In genomic region chr19:56142087-56142787, GRCh38 we compare ENCODE assay signal across 9 cellular contexts. TPM values are rescaled to one million over a fixed set of nuclear protein-coding genes. Genes with fewer than 3 reads are reported as not detected.
A peak's percentile ranks its signal among the peaks of the same experiment; 100 is the strongest.
DNase-seq lines count a peak whose midpoint lies in the region; ATAC-seq and TF ChIP-seq lines count a peak whose summit lies in the region.
"Had no signal": no experiment of that assay in that cellular context is flagged by ENCODE, and none has a peak within 500 bp of the region (broad histone marks: within the 10 kb centered on the region; RNA-seq: fewer than 3 reads in every experiment).

No MANE protein-coding gene starts in this region.

- H3K4me2 ChIP-seq in skeletal muscle satellite cell (ENCODE audit: low read length), result peak overlapping the region; percentile 79

- in situ Hi-C loops in HAP-1 (cut with MboI; ENCODE audit: low sequenced_read_pairs), result no loop called here

- H3K4me3 ChIP-seq in HAP-1 (peak overlapping the region; percentile 25), Peyer's patch (peak overlapping the region in 3 of 4 donors; percentile 50 to 71 (median 69)), foreskin fibroblast (ENCODE audit: low read depth in 1 of 2, low read length in 2 of 2) (peak overlapping the region; percentile 61 to 67), skeletal muscle satellite cell (ENCODE audit: low read length) (peak overlapping the region; percentile 63)

- H3K9me3 ChIP-seq in HAP-1 (no peaks in the 10 kb centered on the region), Peyer's patch (no peaks in the 10 kb centered on the region), skeletal muscle satellite cell (replicated peaks; ENCODE audit: low read length) (no peaks in the 10 kb centered on the region)

- peak overlapping the region; percentile 28 for H3K9ac ChIP-seq in skeletal muscle satellite cell (ENCODE audit: low read depth, low read length)

- no peak for ATAC-seq in GM18511 (IDR thresholded peaks at IDR 0.05; ENCODE audit: unreplicated experiment)

- peak in 1 of 2 donors; percentile 32 for TF ChIP-seq POLR2A in Peyer's patch (IDR thresholded peaks at IDR 0.05)

- H3K4me1 ChIP-seq in HAP-1 (peaks cover 5% of the 10 kb centered on the region), Peyer's patch (peaks cover 0 to 23% (median 2%) of the 10 kb centered on the region in 4 donors), skeletal muscle satellite cell (ENCODE audit: control insufficient read depth, insufficient read depth, low read length) (peaks cover 11% of the 10 kb centered on the region)

- TF ChIP-seq CTCF in Peyer's patch (IDR thresholded peaks at IDR 0.05), result no peak
- TF ChIP-seq CTCF in foreskin fibroblast (IDR thresholded peaks at IDR 0.05; ENCODE audit: low read depth, low read length), result no peak

- no peak for DNase-seq in HAP-1 (ENCODE audit: low spot score in 2 of 2)
- peak in 1 of 3 donors; percentile 68 for DNase-seq in Peyer's patch
- DNase-seq in foreskin fibroblast, result no peak
- no peak for DNase-seq in GM19238 (ENCODE audit: insufficient read length, low spot score)
- DNase-seq in NCI-H2171 treated with DMSO at 0.1 percent for 48 hours (lab: John Stamatoyannopoulos, UW), result no peak
- no peak for DNase-seq in cerebellar nuclear complex (lab: John Stamatoyannopoulos, UW)

- no peaks in the 10 kb centered on the region for H3K27me3 ChIP-seq in HAP-1 (ENCODE audit: low read depth)
- no peaks in the 10 kb centered on the region for H3K27me3 ChIP-seq in Peyer's patch
- no peaks in the 10 kb centered on the region for H3K27me3 ChIP-seq in skeletal muscle satellite cell (ENCODE audit: control insufficient read depth, insufficient read depth, low read length)

- no peaks in the 10 kb centered on the region for H3K36me3 ChIP-seq in HAP-1 (replicated peaks)
- peaks cover 0 to 7% (median 0%) of the 10 kb centered on the region in 3 donors for H3K36me3 ChIP-seq in Peyer's patch
- peaks cover 5% of the 10 kb centered on the region for H3K36me3 ChIP-seq in skeletal muscle satellite cell (ENCODE audit: insufficient read depth, low read length)

- H3K27ac ChIP-seq in Peyer's patch, result peak overlapping the region; percentile 67 to 86 (median 83)

RNA-seq across cellular contexts. Expression of gene ZNF444, which starts 1.1 kb away (rescaled TPM):
- total RNA-seq in Peyer's patch, result 10 to 100 TPM; 22.1 to 49.9 (median 33.2) TPM
- 11.9 and 15.1 TPM in 2 replicates for total RNA-seq in skeletal muscle satellite cell (2012; rRNA removed)

RNA-seq across cellular contexts. Expression of gene ZNF787, which starts 21.1 kb away (rescaled TPM):
- 10 to 100 TPM; 19.0 to 42.1 (median 26.9) TPM for total RNA-seq in Peyer's patch
- 27.5 and 30.2 TPM in 2 replicates for total RNA-seq in skeletal muscle satellite cell (2012; rRNA removed)

RNA-seq across cellular contexts. Expression of gene GALP, which starts 33.6 kb away (rescaled TPM):
- total RNA-seq in Peyer's patch, result not detected
- total RNA-seq in skeletal muscle satellite cell (2012; rRNA removed), result not detected in 2 replicates
- total RNA-seq: T-helper 2 cell treated with Interferon-gamma antibody and Interleukin-4, amounts not matched to agents 100 ng/mL and 5 ng/mL, for 36 hours had no signal

RNA-seq across cellular contexts. Expression of gene ZSCAN5B, which starts 55.3 kb away (rescaled TPM):
- not detected for total RNA-seq in Peyer's patch
- total RNA-seq in skeletal muscle satellite cell (2012; rRNA removed), result under 0.01 TPM in 1 of 2 replicates, not detected in the other
- total RNA-seq: T-helper 2 cell treated with Interferon-gamma antibody and Interleukin-4, amounts not matched to agents 100 ng/mL and 5 ng/mL, for 36 hours had no signal

RNA-seq across cellular contexts. Expression of gene ZSCAN5C, which starts 59.8 kb away (rescaled TPM):
- not detected for total RNA-seq in Peyer's patch
- total RNA-seq in skeletal muscle satellite cell (2012; rRNA removed), result not detected in 2 replicates
- total RNA-seq: T-helper 2 cell treated with Interferon-gamma antibody and Interleukin-4, amounts not matched to agents 100 ng/mL and 5 ng/mL, for 36 hours had no signal
